Comparison of ENCODE assay signal across 8 cellular contexts in genomic region chr19:33905937-33906577, GRCh38.
DNase-seq lines count a peak whose midpoint lies in the region; ATAC-seq and TF ChIP-seq lines count a peak whose summit lies in the region.

No MANE protein-coding gene starts in this region.

- no peak for TF ChIP-seq CTCF in cardiac muscle cell (IDR thresholded peaks at IDR 0.05; ENCODE audit: low read depth, low read length)

- H2AFZ ChIP-seq in Karpas-422 (ENCODE audit: low read length): no peak overlapping the region

- intact Hi-C loops in posterior vena cava (cut with DNase I): no loop called here

- H3K9me2 ChIP-seq in Karpas-422 (replicated peaks; ENCODE audit: insufficient read depth, low read length): no peaks in the 10 kb centered on the region

- H3K9ac ChIP-seq in Karpas-422 (ENCODE audit: low read length): no peak overlapping the region

- H3K27me3 ChIP-seq in cardiac muscle cell: no peaks in the 10 kb centered on the region
- no peaks in the 10 kb centered on the region for H3K27me3 ChIP-seq in Karpas-422 (ENCODE audit: low read length)

- H3K36me3 Mint-ChIP-seq in activated CD8-positive, alpha-beta T cell treated with anti-CD3 and anti-CD28 coated beads, Interleukin-2, amount 10 ng/mL, durations not matched to agents 7 days and 5 days (ENCODE audit: low read depth): no peaks in the 10 kb centered on the region

- peaks cover 3% of the 10 kb centered on the region for H3K4me1 Mint-ChIP-seq in activated CD8-positive, alpha-beta T cell treated with anti-CD3 and anti-CD28 coated beads, Interleukin-2, amount 10 ng/mL, durations not matched to agents 7 days and 5 days (ENCODE audit: low read depth)

- H3K9me3 ChIP-seq in cardiac muscle cell (ENCODE audit: low read depth) (no peaks in the 10 kb centered on the region), Karpas-422 (ENCODE audit: low read length) (no peaks in the 10 kb centered on the region)

- no peaks in the 10 kb centered on the region for H3K79me2 ChIP-seq in Karpas-422 (ENCODE audit: low read length)

- H3K4me1 ChIP-seq in cardiac muscle cell (ENCODE audit: low read depth) (no peaks in the 10 kb centered on the region), Karpas-422 (ENCODE audit: low read length) (no peaks in the 10 kb centered on the region)

- H3K9me3 Mint-ChIP-seq in activated CD8-positive, alpha-beta T cell treated with anti-CD3 and anti-CD28 coated beads, Interleukin-2, amount 10 ng/mL, durations not matched to agents 7 days and 5 days (ENCODE audit: insufficient read depth): no peaks in the 10 kb centered on the region

- no peaks in the 10 kb centered on the region for H4K20me1 ChIP-seq in Karpas-422 (ENCODE audit: insufficient read depth, low read depth, low read length)

- no peak overlapping the region for H3K4me2 ChIP-seq in Karpas-422 (ENCODE audit: low read depth, low read length, poor library complexity, severe bottlenecking)

- POLR2A ChIA-PET in activated CD8-positive, alpha-beta T cell treated with anti-CD3 and anti-CD28 coated beads, Interleukin-2, amount 10 ng/mL, durations not matched to agents 7 days and 5 days (lab: Charles Lee): no interaction called here

- CTCF ChIA-PET in activated CD8-positive, alpha-beta T cell treated with anti-CD3 and anti-CD28 coated beads, Interleukin-2, amount 10 ng/mL, durations not matched to agents 7 days and 5 days (lab: Charles Lee): interaction anchor here (1.4 kb wide), 1 partner anchor 92 kb away, joined by 3 read pairs; no protein-coding TSS in a partner anchor

- H3K4me3 ChIP-seq in cardiac muscle cell (peak overlapping the region; percentile 30), Karpas-422 (ENCODE audit: low read length) (no peak overlapping the region)

- DNase-seq in EL (peak; percentile 12), cardiac muscle cell (ENCODE audit: low read depth in 1 of 2, low spot score in 1 of 2) (peak; percentile 45 to 64), posterior vena cava (ENCODE audit: low spot score) (peak; percentile 90), Karpas-422 (no peak), COR-L47 (lab: John Stamatoyannopoulos, UW) (no peak), dedifferentiated amniotic fluid mesenchymal stem cell (ENCODE audit: extremely low spot score) (no peak)
- no peak for DNase-seq in activated CD8-positive, alpha-beta T cell treated with anti-CD3 and anti-CD28 coated beads, Interleukin-2, amount 10 ng/mL, durations not matched to agents 7 days and 5 days
- no peak for DNase-seq in stimulated activated naive CD4-positive, alpha-beta T cell treated with Interleukin-2 at 50 U/mL for 16 hours (lab: John Stamatoyannopoulos, UW)

- peak overlapping the region; percentile 31 for H3K4me3 Mint-ChIP-seq in activated CD8-positive, alpha-beta T cell treated with anti-CD3 and anti-CD28 coated beads, Interleukin-2, amount 10 ng/mL, durations not matched to agents 7 days and 5 days

- H3K36me3 ChIP-seq in cardiac muscle cell (no peaks in the 10 kb centered on the region), Karpas-422 (ENCODE audit: insufficient read depth, low read length) (no peaks in the 10 kb centered on the region)

- no peak overlapping the region for H3K27ac Mint-ChIP-seq in activated CD8-positive, alpha-beta T cell treated with anti-CD3 and anti-CD28 coated beads, Interleukin-2, amount 10 ng/mL, durations not matched to agents 7 days and 5 days

- H3K27ac ChIP-seq in cardiac muscle cell (no peak overlapping the region), Karpas-422 (ENCODE audit: low read length) (no peak overlapping the region)

- no peak for ATAC-seq in activated CD8-positive, alpha-beta T cell treated with anti-CD3 and anti-CD28 coated beads, Interleukin-2, amount 10 ng/mL, durations not matched to agents 7 days and 5 days

- peaks cover 32% of the 10 kb centered on the region for H3K27me3 Mint-ChIP-seq in activated CD8-positive, alpha-beta T cell treated with anti-CD3 and anti-CD28 coated beads, Interleukin-2, amount 10 ng/mL, durations not matched to agents 7 days and 5 days (ENCODE audit: low read depth)

Comparison
In these comparisons a context has a peak if more than half of its experiments do, and no peak if none do; other contexts are left out.
1. DNase-seq: peak in EL (single experiment), cardiac muscle cell (2 of 2) and posterior vena cava (single experiment); none in activated CD8-positive, alpha-beta T cell treated with anti-CD3 and anti-CD28 coated beads, Interleukin-2, amount 10 ng/mL, durations not matched to agents 7 days and 5 days (single experiment), stimulated activated naive CD4-positive, alpha-beta T cell treated with Interleukin-2 at 50 U/mL for 16 hours (single experiment), Karpas-422 (single experiment), COR-L47 (single experiment) and dedifferentiated amniotic fluid mesenchymal stem cell (single experiment).